ENCODE assay signal across 9 cellular contexts in the genomic region with DNA sequence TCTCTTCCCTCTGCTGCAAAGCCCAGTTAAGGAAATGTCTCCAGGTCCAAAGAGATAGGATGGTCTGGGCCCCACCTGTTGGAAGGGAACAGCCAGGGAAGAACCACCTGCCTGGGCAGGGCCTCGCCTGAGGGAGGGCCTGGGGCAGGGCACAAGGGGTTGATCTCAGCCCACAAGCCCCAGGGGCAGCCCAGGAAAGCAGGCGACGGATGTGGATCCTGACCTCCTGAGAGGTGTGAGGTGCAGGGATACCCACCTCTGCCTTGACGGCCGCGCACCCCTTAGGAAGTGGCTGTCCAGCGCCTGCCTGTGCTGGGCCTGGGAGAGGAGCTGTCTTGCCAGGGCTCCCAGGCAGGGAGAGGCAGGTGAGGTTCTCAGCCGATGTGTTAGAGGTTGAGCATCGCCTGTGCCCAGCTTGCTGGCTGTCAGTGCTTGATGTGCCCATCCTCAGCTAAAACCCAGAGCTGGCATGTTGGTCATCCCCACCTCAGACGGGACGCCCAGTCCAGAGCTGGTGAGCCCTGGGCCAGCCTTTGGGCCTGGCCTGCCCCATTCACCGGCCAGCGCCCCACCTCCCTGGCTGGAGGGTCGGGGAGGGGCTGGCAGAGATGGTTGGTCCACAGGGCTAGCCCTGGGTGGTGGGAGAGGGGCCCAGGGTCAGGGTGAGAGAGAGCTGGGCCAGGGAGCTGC. TPM values are rescaled to one million over a fixed set of nuclear protein-coding genes. Genes with fewer than 3 reads are reported as not detected.
DNase-seq lines count a peak whose midpoint lies in the region; ATAC-seq and TF ChIP-seq lines count a peak whose summit lies in the region.
"Had no signal": no experiment of that assay in that cellular context is flagged by ENCODE, and none has a peak within 500 bp of the region (broad histone marks: within the 10 kb centered on the region; RNA-seq: fewer than 3 reads in every experiment).

No MANE protein-coding gene starts in this region.

- TF ChIP-seq EP300 in tibial nerve (IDR thresholded peaks at IDR 0.05), result no peak

- H3K27me3 ChIP-seq in ascending aorta (no peaks in the 10 kb centered on the region), tibial nerve (no peaks in the 10 kb centered on the region)

- no peak for ATAC-seq in memory B cell (ENCODE audit: low read depth)

- peaks cover 23% of the 10 kb centered on the region for H3K4me1 Mint-ChIP-seq in activated T-cell treated with anti-CD3 and anti-CD28 coated beads, Interleukin-2, amount 50 U/mL, for 24 hours (ENCODE audit: low read depth)
- peaks cover 16% of the 10 kb centered on the region for H3K4me1 Mint-ChIP-seq in memory B cell

- H3K4me1 ChIP-seq in ascending aorta, result peaks cover 0 to 11% of the 10 kb centered on the region in 2 donors
- peaks cover 0 to 16% (median 8%) of the 10 kb centered on the region in 4 donors for H3K4me1 ChIP-seq in tibial nerve

- H3K36me3 ChIP-seq in ascending aorta, result peaks cover 20 to 31% of the 10 kb centered on the region in 2 donors
- H3K36me3 ChIP-seq in tibial nerve, result peaks cover 0 to 47% (median 6%) of the 10 kb centered on the region in 3 donors

- H3K27ac ChIP-seq in ascending aorta (peak overlapping the region; percentile 88 to 97), tibial nerve (peak overlapping the region; percentile 92 to 99 (median 96))

- no peaks in the 10 kb centered on the region for H3K27me3 Mint-ChIP-seq in activated T-cell treated with anti-CD3 and anti-CD28 coated beads, Interleukin-2, amount 50 U/mL, for 24 hours
- H3K27me3 Mint-ChIP-seq in memory B cell, result no peaks in the 10 kb centered on the region

- H3K36me3 Mint-ChIP-seq in activated T-cell treated with anti-CD3 and anti-CD28 coated beads, Interleukin-2, amount 50 U/mL, for 24 hours (ENCODE audit: low read depth), result peaks cover 40% of the 10 kb centered on the region
- H3K36me3 Mint-ChIP-seq in memory B cell, result peaks cover 10% of the 10 kb centered on the region

- intact Hi-C loops in ascending aorta (cut with DNase I), result loop anchor here (1.0 to 10.0 kb wide), 6 partner anchors 73 to 1218 kb away; partner anchors contain the start of genes FLYWCH1, HCFC1R1, THOC6 and TNFRSF12A

- DNase-seq in activated T-cell treated with anti-CD3 and anti-CD28 coated beads, Interleukin-2, amount 50 U/mL, for 24 hours, result peak; percentile 42
- DNase-seq in activated T-cell treated with anti-CD3 and anti-CD28 coated beads, Interleukin-2, amount 50 U/mL, for 48 hours, result no peak
- DNase-seq in ascending aorta (ENCODE audit: low spot score in 2 of 2), result no peak
- peak in 1 of 2 donors; percentile 25 for DNase-seq in memory B cell (ENCODE audit: low spot score in 2 of 2)
- DNase-seq in tibial nerve (ENCODE audit: low spot score in 2 of 2), result no peak
- no peak for DNase-seq in hepatic stellate cell (ENCODE audit: low spot score)
- DNase-seq in GM10266 (ENCODE audit: extremely low spot score), result no peak
- no peak for DNase-seq in germinal center (ENCODE audit: low spot score)
- DNase-seq: Kasumi-1 had no signal

- WGBS in tibial nerve, 2 donors, result 74 to 81% methylated on average over 8 to 14 of the region's 14 CpGs

- no peaks in the 10 kb centered on the region for H3K9me3 ChIP-seq in ascending aorta
- H3K9me3 ChIP-seq in tibial nerve, result no peaks in the 10 kb centered on the region

- H3K4me3 Mint-ChIP-seq in activated T-cell treated with anti-CD3 and anti-CD28 coated beads, Interleukin-2, amount 50 U/mL, for 24 hours, result peak overlapping the region; percentile 80
- H3K4me3 Mint-ChIP-seq in memory B cell, result peak overlapping the region; percentile 90

- H3K9me3 Mint-ChIP-seq in activated T-cell treated with anti-CD3 and anti-CD28 coated beads, Interleukin-2, amount 50 U/mL, for 24 hours, result no peaks in the 10 kb centered on the region
- H3K9me3 Mint-ChIP-seq in memory B cell, result no peaks in the 10 kb centered on the region

- no peak for TF ChIP-seq CTCF in ascending aorta (IDR thresholded peaks at IDR 0.05)
- TF ChIP-seq CTCF in tibial nerve (IDR thresholded peaks at IDR 0.05), result no peak
- no peak for TF ChIP-seq CTCF in GM10266 (IDR thresholded peaks at IDR 0.05; ENCODE audit: control insufficient read depth, insufficient read depth, low read depth, missing control alignments)

- H3K27ac Mint-ChIP-seq in activated T-cell treated with anti-CD3 and anti-CD28 coated beads, Interleukin-2, amount 50 U/mL, for 24 hours, result peak overlapping the region; percentile 91
- H3K27ac Mint-ChIP-seq in memory B cell, result peak overlapping the region; percentile 98

- no peak for TF ChIP-seq POLR2A in tibial nerve (IDR thresholded peaks at IDR 0.05)

- H3K4me3 ChIP-seq in ascending aorta (peak overlapping the region in 1 of 2 donors; percentile 80), tibial nerve (no peak overlapping the region)

RNA-seq across cellular contexts. Expression of gene CEMP1, which starts 0.4 kb away (rescaled TPM):
- total RNA-seq in ascending aorta (not detected), tibial nerve (not detected)

RNA-seq across cellular contexts. Expression of gene PDPK1, which starts 7.0 kb away (rescaled TPM):
- total RNA-seq in ascending aorta (23.2 TPM), tibial nerve (10 to 100 TPM; 28.6 to 41.7 (median 32.4) TPM)

RNA-seq across cellular contexts. Expression of gene AMDHD2, which starts 10.6 kb away (rescaled TPM):
- 16.1 TPM for total RNA-seq in ascending aorta
- 10 to 100 TPM; 40.4 to 64.5 (median 55.2) TPM for total RNA-seq in tibial nerve

RNA-seq across cellular contexts. Expression of gene ATP6V0C, which starts 17.0 kb away (rescaled TPM):
- 91.9 TPM for total RNA-seq in ascending aorta
- total RNA-seq in tibial nerve, result 10 to 100 TPM; 48.1 to 73.0 (median 61.1) TPM

RNA-seq across cellular contexts. Expression of gene TBC1D24, which starts 55.8 kb away (rescaled TPM):
- total RNA-seq in ascending aorta, result 22.5 TPM
- 10 to 100 TPM; 12.0 to 18.3 (median 16.3) TPM for total RNA-seq in tibial nerve
